ENCODE assay signal across 11 cellular contexts in the genomic region with DNA sequence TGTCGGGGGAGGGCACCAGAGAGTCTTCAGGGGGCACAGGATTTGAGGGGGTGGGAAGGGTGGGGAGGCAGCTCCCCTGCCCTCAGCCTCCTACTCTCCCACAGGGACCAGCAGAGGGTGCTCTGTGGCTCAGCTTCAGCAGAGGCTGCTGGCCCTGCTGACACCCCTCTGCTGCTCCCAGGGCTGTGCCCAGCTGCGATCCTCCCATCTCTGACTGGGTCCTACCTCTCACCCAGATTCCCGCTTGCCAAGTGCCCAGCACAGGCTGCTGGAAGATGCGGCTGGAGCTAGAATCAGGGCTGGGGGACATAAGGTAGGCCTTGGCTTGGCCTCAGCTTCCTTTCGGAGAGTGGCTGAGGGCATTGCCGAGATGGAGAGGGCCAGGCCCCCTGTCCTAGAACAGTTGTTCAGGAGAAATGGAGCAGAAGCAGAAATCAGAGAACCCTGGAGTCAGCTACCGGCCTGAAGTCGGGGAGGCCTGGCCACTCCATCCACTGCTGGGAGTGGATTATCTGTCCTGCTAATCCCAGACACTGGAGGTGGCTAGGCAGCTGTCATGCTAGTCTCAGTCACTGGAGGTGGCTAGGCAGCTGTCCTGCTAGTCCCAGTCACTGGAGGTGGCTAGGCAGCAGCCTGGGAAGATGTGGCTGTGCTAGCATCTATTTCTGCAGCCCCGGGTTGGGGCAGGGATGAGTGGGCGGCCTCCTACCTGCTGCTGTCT. TPM values are rescaled to one million over a fixed set of nuclear protein-coding genes. Genes with fewer than 3 reads are reported as not detected.
A peak's percentile ranks its signal among the peaks of the same experiment; 100 is the strongest.
DNase-seq lines count a peak whose midpoint lies in the region; ATAC-seq and TF ChIP-seq lines count a peak whose summit lies in the region.
"Had no signal": no experiment of that assay in that cellular context is flagged by ENCODE, and none has a peak within 500 bp of the region (broad histone marks: within the 10 kb centered on the region; RNA-seq: fewer than 3 reads in every experiment).

No MANE protein-coding gene starts in this region.

- peak; percentile 47 for DNase-seq in SK-N-SH
- DNase-seq in NAMALWA (ENCODE audit: low spot score): peak; percentile 12
- DNase-seq in brain microvascular endothelial cell: no peak
- peak; percentile 76 for DNase-seq in osteocyte (ENCODE audit: extremely low spot score, unreplicated experiment)
- DNase-seq in NCI-H1930 (lab: John Stamatoyannopoulos, UW): no peak
- DNase-seq in activated CD4-positive, alpha-beta T cell treated with anti-CD3 and anti-CD28 coated beads, Interleukin-2, amount 50 U/mL, for 48 hours: no peak
- DNase-seq: amniotic stem cell, MG63 had no signal

- no peaks in the 10 kb centered on the region for H3K36me3 Mint-ChIP-seq in osteocyte (ENCODE audit: unreplicated experiment)

- CTCF ChIA-PET in SK-N-SH (lab: Yijun Ruan, JAX): interaction anchor here (1.0 to 9.6 kb wide), 4 partner anchors 9 to 88 kb away, joined by 3 to 89 read pairs (median 4); no protein-coding TSS in a partner anchor

- TF ChIP-seq RAD21 in SK-N-SH (IDR thresholded peaks at IDR 0.05; ENCODE audit: low read length): peak; percentile 26; the same call in 1 of the 2 replicates

- no peak overlapping the region for H3K27ac Mint-ChIP-seq in osteocyte (ENCODE audit: unreplicated experiment)
- H3K27ac Mint-ChIP-seq: nephron had no signal

- H3K4me3 Mint-ChIP-seq in osteocyte (ENCODE audit: unreplicated experiment): no peak overlapping the region

- 58% methylated on average over 4 of the region's 10 CpGs for WGBS in SK-N-SH (ENCODE audit: low lambda C conversion rate)

- no peak overlapping the region for H2AFZ ChIP-seq in SK-N-SH (ENCODE audit: low read depth)

- peaks cover 4% of the 10 kb centered on the region for H3K4me1 Mint-ChIP-seq in osteocyte (ENCODE audit: unreplicated experiment)

- POLR2A ChIA-PET in SK-N-SH (lab: Yijun Ruan, JAX): no interaction called here

- H3K4me3 ChIP-seq in SK-N-SH (ENCODE audit: low read depth in 2 of 2, low read length in 1 of 2): no peak overlapping the region
- H3K4me3 ChIP-seq in brain microvascular endothelial cell (ENCODE audit: low read depth, low read length): no peak overlapping the region
- H3K4me3 ChIP-seq: MG63 had no signal

- no peaks in the 10 kb centered on the region for H3K9me3 Mint-ChIP-seq in osteocyte (ENCODE audit: unreplicated experiment)
- H3K9me3 Mint-ChIP-seq: nephron had no signal

- H3K79me2 ChIP-seq in SK-N-SH (ENCODE audit: insufficient read depth): no peaks in the 10 kb centered on the region

- H3K4me1 ChIP-seq in SK-N-SH (ENCODE audit: control insufficient read depth in 1 of 2, insufficient read depth in 2 of 2, low read depth in 1 of 2, low read length in 1 of 2): peaks cover 0 to 13% of the 10 kb centered on the region in 2 experiments; a peak in 1 of 4 replicates

- H3K27ac ChIP-seq in SK-N-SH (ENCODE audit: low read depth in 2 of 2, low read length in 1 of 2) (no peak overlapping the region), brain microvascular endothelial cell (no peak overlapping the region)

- in situ Hi-C loops in brain microvascular endothelial cell (cut with HindIII; ENCODE audit: low pct_ligation_motif_present, low sequenced_read_pairs): no loop called here

- H3K27me3 Mint-ChIP-seq in osteocyte (ENCODE audit: unreplicated experiment): peaks cover 11% of the 10 kb centered on the region

- no peaks in the 10 kb centered on the region for H3K9me2 ChIP-seq in SK-N-SH

- H3K4me2 ChIP-seq in SK-N-SH: no peak overlapping the region

- ATAC-seq in SK-N-SH treated with all-trans-retinoic acid at 6 μM for 48 hours (no peak), GM18505 (IDR thresholded peaks at IDR 0.05; ENCODE audit: unreplicated experiment) (no peak)

- TF ChIP-seq POLR2A in GM18505 (IDR thresholded peaks at IDR 0.05; ENCODE audit: borderline replicate concordance, extremely low read depth, insufficient read depth, insufficient read length): no peak

- H3K36me3 ChIP-seq in SK-N-SH (replicated peaks in 1 of 2; ENCODE audit: control insufficient read depth in 1 of 2, insufficient read depth in 2 of 2, low read length in 1 of 2) (no peaks in the 10 kb centered on the region), brain microvascular endothelial cell (replicated peaks) (no peaks in the 10 kb centered on the region)
- H3K36me3 ChIP-seq: MG63 had no signal

- H3K27me3 ChIP-seq in SK-N-SH (ENCODE audit: insufficient read depth) (no peaks in the 10 kb centered on the region), brain microvascular endothelial cell (replicated peaks) (peaks cover 4% of the 10 kb centered on the region)
- H3K27me3 ChIP-seq: MG63 had no signal

- H3K9ac ChIP-seq in SK-N-SH: no peak overlapping the region

- TF ChIP-seq CTCF in SK-N-SH (IDR thresholded peaks at IDR 0.05): no peak
- TF ChIP-seq CTCF in brain microvascular endothelial cell (IDR thresholded peaks at IDR 0.05; ENCODE audit: low read depth, low read length, missing control alignments): peak; percentile 41
- peak; percentile 17 for TF ChIP-seq CTCF in osteocyte (IDR thresholded peaks at IDR 0.05)

- peaks cover 15% of the 10 kb centered on the region for H4K20me1 ChIP-seq in SK-N-SH (ENCODE audit: insufficient read depth)

- H3F3A ChIP-seq in SK-N-SH (replicated peaks; ENCODE audit: insufficient read depth): no peaks in the 10 kb centered on the region

- TF ChIP-seq EP300 in SK-N-SH (IDR thresholded peaks at IDR 0.05; ENCODE audit: borderline replicate concordance in 1 of 2, low read depth in 1 of 2, low read length in 1 of 2): no peak

- H3K9me3 ChIP-seq in SK-N-SH: no peaks in the 10 kb centered on the region
- H3K9me3 ChIP-seq: MG63 had no signal

TF ChIP-seq in SK-N-SH, 30 proteins besides CTCF, POLR2A, EP300 and RAD21 (continues in another document):
- TF ChIP-seq, protein P1, sequence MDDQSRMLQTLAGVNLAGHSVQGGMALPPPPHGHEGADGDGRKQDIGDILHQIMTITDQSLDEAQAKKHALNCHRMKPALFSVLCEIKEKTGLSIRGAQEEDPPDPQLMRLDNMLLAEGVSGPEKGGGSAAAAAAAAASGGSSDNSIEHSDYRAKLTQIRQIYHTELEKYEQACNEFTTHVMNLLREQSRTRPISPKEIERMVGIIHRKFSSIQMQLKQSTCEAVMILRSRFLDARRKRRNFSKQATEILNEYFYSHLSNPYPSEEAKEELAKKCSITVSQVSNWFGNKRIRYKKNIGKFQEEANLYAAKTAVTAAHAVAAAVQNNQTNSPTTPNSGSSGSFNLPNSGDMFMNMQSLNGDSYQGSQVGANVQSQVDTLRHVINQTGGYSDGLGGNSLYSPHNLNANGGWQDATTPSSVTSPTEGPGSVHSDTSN (IDR thresholded peaks at IDR 0.05): no peak

TF ChIP-seq in SK-N-SH treated with all-trans-retinoic acid at 6 μM for 48 hours, 23 proteins besides CTCF, POLR2A, EP300 and RAD21:
- no peak for TF ChIP-seq ARNTL (CRISPR knock-in tag; IDR thresholded peaks at IDR 0.05; ENCODE audit: borderline replicate concordance, low read depth)
- no peak for TF ChIP-seq ZNF8 (CRISPR knock-in tag; IDR thresholded peaks at IDR 0.05)
- TF ChIP-seq CSDC2 (CRISPR knock-in tag; IDR thresholded peaks at IDR 0.05): no peak
- no peak for TF ChIP-seq BACH2 (CRISPR knock-in tag; IDR thresholded peaks at IDR 0.05; ENCODE audit: borderline replicate concordance)
- no peak for TF ChIP-seq TOX (CRISPR knock-in tag; IDR thresholded peaks at IDR 0.05; ENCODE audit: borderline replicate concordance)
- TF ChIP-seq OSR1 (CRISPR knock-in tag; IDR thresholded peaks at IDR 0.05): no peak
- no peak for TF ChIP-seq CREB5 (CRISPR knock-in tag; IDR thresholded peaks at IDR 0.05; ENCODE audit: low read depth)
- TF ChIP-seq ZNF565 (CRISPR knock-in tag; conservative IDR thresholded peaks at IDR 0.05; ENCODE audit: low read depth): no peak
- TF ChIP-seq PPARA (CRISPR knock-in tag; IDR thresholded peaks at IDR 0.05; ENCODE audit: borderline replicate concordance): no peak
- TF ChIP-seq ESRRG (CRISPR knock-in tag; IDR thresholded peaks at IDR 0.05): no peak

RNA-seq across cellular contexts. Expression of gene GRM2, which starts 3.9 kb away (rescaled TPM):
- polyA plus RNA-seq in SK-N-SH (2012; rRNA removed): 0.15 and 0.24 TPM in 2 replicates
- 0.01 and 0.16 TPM in 2 replicates for polyA plus RNA-seq in SK-N-SH (2012; cell fraction: cytosol; rRNA removed)
- 0.55 and 0.82 TPM in 2 replicates for polyA plus RNA-seq in SK-N-SH (2012; cell fraction: nucleus; rRNA removed)
- total RNA-seq in osteocyte: 0.10 and 0.32 TPM in 2 replicates

RNA-seq across cellular contexts. Expression of gene TEX264, which starts 39.7 kb away (rescaled TPM):
- 82.1 and 86.0 TPM in 2 replicates for polyA plus RNA-seq in SK-N-SH (2012; rRNA removed)
- polyA plus RNA-seq in SK-N-SH (2012; cell fraction: cytosol; rRNA removed): 39.3 and 60.0 TPM in 2 replicates
- 71.2 and 84.0 TPM in 2 replicates for polyA plus RNA-seq in SK-N-SH (2012; cell fraction: nucleus; rRNA removed)
- total RNA-seq in osteocyte: 63.0 and 65.2 TPM in 2 replicates

Comparison
In these comparisons a context has a peak if more than half of its experiments do, and no peak if none do; other contexts are left out.
1. DNase-seq: peak in SK-N-SH (single experiment), NAMALWA (single experiment) and osteocyte (single experiment); none in brain microvascular endothelial cell (single experiment), NCI-H1930 (0 of 2) and activated CD4-positive, alpha-beta T cell treated with anti-CD3 and anti-CD28 coated beads, Interleukin-2, amount 50 U/mL, for 48 hours (0 of 2).